Comparison of ENCODE assay signal across 20 cellular contexts in genomic region chr6:167573461-167574215, GRCh38.
A peak's percentile ranks its signal among the peaks of the same experiment; 100 is the strongest.
DNase-seq lines count a peak whose midpoint lies in the region; ATAC-seq, FAIRE-seq and TF ChIP-seq lines count a peak whose summit lies in the region.
"Had no signal": no experiment of that assay in that cellular context is flagged by ENCODE, and none has a peak within 500 bp of the region (broad histone marks: within the 10 kb centered on the region; RNA-seq: fewer than 3 reads in every experiment).

No MANE protein-coding gene starts in this region.

- no peaks in the 10 kb centered on the region for H3K27me3 ChIP-seq in KMS-11 (ENCODE audit: insufficient read depth, low read depth)
- H3K27me3 ChIP-seq in liver (ENCODE audit: control insufficient read depth in 4 of 4, insufficient read depth in 4 of 4, low read length in 3 of 4), result no peaks in the 10 kb centered on the region
- H3K27me3 ChIP-seq in gastrocnemius medialis, result no peaks in the 10 kb centered on the region

- H3K9ac ChIP-seq in KMS-11 (peak overlapping the region; percentile 49; the same call in 1 of the 2 replicates), liver (ENCODE audit: low read depth in 1 of 2, low read length in 2 of 2) (peak overlapping the region in 1 of 2 donors; percentile 62)

- H3K4me2 ChIP-seq in KMS-11, result peak overlapping the region; percentile 62

- peak overlapping the region; percentile 68 for H2AFZ ChIP-seq in KMS-11 (ENCODE audit: low read depth)

- H3K4me1 ChIP-seq in KMS-11 (ENCODE audit: low read depth, poor library complexity, severe bottlenecking) (peaks cover 19% of the 10 kb centered on the region), liver (ENCODE audit: control insufficient read depth in 4 of 4, insufficient read depth in 4 of 4, low read length in 3 of 4) (peaks cover 4 to 15% (median 6%) of the 10 kb centered on the region in 4 donors), gastrocnemius medialis (peaks cover 12% of the 10 kb centered on the region in 2 donors)

- WGBS in liver, result 52% methylated on average over 16 of the region's 16 CpGs

- peak; percentile 50 to 52 for TF ChIP-seq RAD21 in liver (IDR thresholded peaks at IDR 0.05)

- H3K36me3 ChIP-seq in KMS-11 (ENCODE audit: insufficient read depth) (no peaks in the 10 kb centered on the region), liver (ENCODE audit: control insufficient read depth in 4 of 4, insufficient read depth in 3 of 4, low read depth in 1 of 4, low read length in 3 of 4) (no peaks in the 10 kb centered on the region), gastrocnemius medialis (no peaks in the 10 kb centered on the region)

- H4K20me1 ChIP-seq in KMS-11 (ENCODE audit: insufficient read depth), result no peaks in the 10 kb centered on the region

- H3K9me3 ChIP-seq in liver (ENCODE audit: control insufficient read depth in 4 of 4, low read length in 3 of 4) (no peaks in the 10 kb centered on the region), gastrocnemius medialis (no peaks in the 10 kb centered on the region)

- FAIRE-seq in RCC 7860 (lab: Jason Lieb, UNC), result no peak
- FAIRE-seq: H1, kidney had no signal

- no peak for TF ChIP-seq CTCF in KMS-11 (conservative IDR thresholded peaks at IDR 0.05; ENCODE audit: low read depth, low read length)
- no peak for TF ChIP-seq CTCF in fibroblast of pulmonary artery (IDR thresholded peaks at IDR 0.05; ENCODE audit: low read length, missing control alignments)
- no peak for TF ChIP-seq CTCF in liver (IDR thresholded peaks at IDR 0.05; ENCODE audit: low read depth, low read length, missing input control)
- TF ChIP-seq CTCF in gastrocnemius medialis (IDR thresholded peaks at IDR 0.05 in 4 of 5, conservative IDR thresholded peaks at IDR 0.05 in 1 of 5), result no peak

- intact Hi-C loops in gastrocnemius medialis (cut with DNase I; ENCODE audit: low total_unique reads), result no loop called here

- H3K27ac ChIP-seq in KMS-11 (peak overlapping the region; percentile 52; the same call in 1 of the 2 replicates), liver (ENCODE audit: low read depth in 1 of 2, low read length in 2 of 2) (peak overlapping the region; percentile 24 to 48), gastrocnemius medialis (peak overlapping the region in 3 of 4 donors; percentile 45 to 61 (median 45))
- H3K27ac ChIP-seq: VCaP had no signal

- ATAC-seq in gastrocnemius medialis, result peak in 1 of 2 donors; percentile 25
- ATAC-seq in HG03571 (IDR thresholded peaks at IDR 0.05; ENCODE audit: unreplicated experiment), result no peak

- no peak overlapping the region for H3K4me3 ChIP-seq in KMS-11 (IDR thresholded peaks at IDR 0.05; ENCODE audit: insufficient read depth, low read depth, low read length)
- no peak overlapping the region for H3K4me3 ChIP-seq in fibroblast of pulmonary artery (replicated peaks; ENCODE audit: low read depth, low read length)
- H3K4me3 ChIP-seq in liver (ENCODE audit: low read depth in 1 of 3, low read length in 3 of 3), result no peak overlapping the region
- no peak overlapping the region for H3K4me3 ChIP-seq in gastrocnemius medialis
- H3K4me3 ChIP-seq: SK-N-MC had no signal

- DNase-seq in fibroblast of pulmonary artery (ENCODE audit: low read depth) (peak; percentile 86), gastrocnemius medialis (no peak), occipital lobe (lab: John Stamatoyannopoulos, UW) (no peak), RCC 7860 (ENCODE audit: low spot score) (no peak)
- DNase-seq in stimulated activated naive CD4-positive, alpha-beta T cell treated with Interleukin-2 at 50 U/mL for 16 hours (lab: John Stamatoyannopoulos, UW), result no peak
- DNase-seq: activated gamma-delta T cell; CD4-positive, alpha-beta memory T cell; dermis blood vessel endothelial cell; EL; kidney; NCI-H1930; NCI-H524 treated with DMSO at 0.1 percent for 48 hours; stimulated activated CD4-positive, alpha-beta T cell treated with anti-CD3 and anti-CD28 coated beads, Interleukin-2, amount 100 ng/mL, for 48 hours; trophoblast cell had no signal

- in situ Hi-C loops in gastrocnemius medialis (cut with MboI; ENCODE audit: low sequenced_read_pairs in 4 of 4), result no loop called here

- TF ChIP-seq POLR2A in gastrocnemius medialis (IDR thresholded peaks at IDR 0.05), result no peak

- no peaks in the 10 kb centered on the region for H3K79me2 ChIP-seq in KMS-11 (ENCODE audit: insufficient read depth, low read depth)

TF ChIP-seq in liver, 16 proteins besides CTCF, POLR2A, EP300 and RAD21:
- TF ChIP-seq NR2F2 (IDR thresholded peaks at IDR 0.05) (peak; percentile 19), RXRA (IDR thresholded peaks at IDR 0.05) (peak; percentile 39 to 74), HNF4A (conservative IDR thresholded peaks at IDR 0.05) (peak; percentile 21 to 62), JUND (IDR thresholded peaks at IDR 0.05) (no peak)
